Comparison of ENCODE assay signal across 1 cellular context in the genomic region with DNA sequence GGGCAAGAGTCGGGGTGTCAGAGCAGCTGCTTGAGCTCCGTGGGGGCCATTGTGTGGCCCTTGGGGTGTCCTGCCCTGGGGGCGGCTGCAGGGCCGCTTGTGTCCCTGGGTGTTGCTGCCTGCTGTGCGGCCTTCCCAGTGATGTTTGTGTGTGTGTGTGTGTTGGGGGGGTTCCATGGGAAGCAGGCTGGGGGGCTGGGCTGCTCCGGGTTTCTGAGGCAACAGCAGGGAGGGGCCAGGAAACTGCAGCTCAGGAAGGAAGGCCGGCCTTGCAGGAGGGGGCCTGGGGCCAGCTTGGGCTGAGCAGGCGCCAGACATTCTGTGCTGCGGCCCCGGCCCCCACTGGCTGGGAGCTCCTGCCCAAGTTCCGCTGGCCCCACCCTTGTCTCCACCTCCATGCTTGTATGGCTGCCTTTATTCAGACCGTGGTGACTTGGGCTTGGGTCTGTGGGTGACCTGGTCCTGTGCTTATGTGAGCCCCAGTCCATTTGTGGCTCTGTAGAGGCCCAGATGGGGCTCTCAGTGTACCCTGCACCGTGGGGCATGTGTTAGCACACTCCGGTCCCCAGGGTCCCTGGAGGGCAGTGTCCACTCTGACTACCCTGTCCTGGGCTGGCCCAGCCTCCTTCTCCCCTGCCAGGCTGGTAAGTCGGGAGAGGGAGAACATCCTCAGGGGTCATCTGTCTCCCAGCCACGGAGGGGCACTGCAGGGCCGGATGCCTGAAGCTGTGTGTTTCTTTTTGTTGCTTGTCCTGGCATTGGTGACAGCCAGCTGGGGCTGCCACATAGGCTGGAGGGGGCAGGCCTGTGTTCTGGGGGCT.
TF ChIP-seq lines count a peak whose summit lies in the region.

No MANE protein-coding gene starts in this region.

TF ChIP-seq in HepG2, 621 proteins besides CTCF, POLR2A, EP300 and RAD21 (continued from another document and continues in another):
- TF ChIP-seq NFAT5 (CRISPR knock-in tag; IDR thresholded peaks at IDR 0.05) (peak; percentile 79), SP5 (CRISPR knock-in tag; IDR thresholded peaks at IDR 0.05; ENCODE audit: borderline replicate concordance, low read depth) (peak; percentile 72; the same call in 1 of the 2 replicates), ZNF616 (CRISPR knock-in tag; IDR thresholded peaks at IDR 0.05; ENCODE audit: low read depth) (0 out of 2 replicates have a peak, but pooled peaks have one; percentile 32), ZNF646 (CRISPR knock-in tag; IDR thresholded peaks at IDR 0.05) (peak; percentile 89), ZNF501 (CRISPR knock-in tag; IDR thresholded peaks at IDR 0.05) (peak; percentile 62), ZNF639 (CRISPR knock-in tag; conservative IDR thresholded peaks at IDR 0.05) (peak; percentile 52), TMF1 (CRISPR knock-in tag; IDR thresholded peaks at IDR 0.05; ENCODE audit: low read depth) (no peak; the same call in 1 of the 2 replicates), ATAD3A (CRISPR knock-in tag; IDR thresholded peaks at IDR 0.05) (0 out of 2 replicates have a peak, but pooled peaks have one; percentile 71), ZNF20 (CRISPR knock-in tag; IDR thresholded peaks at IDR 0.05) (no peak), ZBTB1 (CRISPR knock-in tag; IDR thresholded peaks at IDR 0.05; ENCODE audit: borderline replicate concordance) (0 out of 2 replicates have a peak, but pooled peaks have one; percentile 8), GATAD2A (CRISPR knock-in tag; IDR thresholded peaks at IDR 0.05) (peak; percentile 85), XRCC5 (optimal IDR thresholded peaks at IDR 0.05; ENCODE audit: low read length) (peak; percentile 84), MZF1 (CRISPR knock-in tag; IDR thresholded peaks at IDR 0.05; ENCODE audit: borderline replicate concordance) (no peak; the same call in 1 of the 2 replicates), ZEB1 (IDR thresholded peaks at IDR 0.05; ENCODE audit: insufficient replicate concordance, low read depth) (no peak), ZNF678 (CRISPR knock-in tag; IDR thresholded peaks at IDR 0.05) (no peak), ZBTB7A (CRISPR knock-in tag; IDR thresholded peaks at IDR 0.05) (peak; percentile 93), RFXAP (CRISPR knock-in tag; IDR thresholded peaks at IDR 0.05; ENCODE audit: borderline replicate concordance) (peak; percentile 62; the same call in 1 of the 2 replicates), HIC2 (CRISPR knock-in tag; IDR thresholded peaks at IDR 0.05; ENCODE audit: low read depth) (peak; percentile 95), GTF3A (CRISPR knock-in tag; conservative IDR thresholded peaks at IDR 0.05) (no peak), SALL1 (CRISPR knock-in tag; IDR thresholded peaks at IDR 0.05) (peak; percentile 63; the same call in 1 of the 2 replicates), MNT (IDR thresholded peaks at IDR 0.05) (no peak)
- TF ChIP-seq, protein P1, sequence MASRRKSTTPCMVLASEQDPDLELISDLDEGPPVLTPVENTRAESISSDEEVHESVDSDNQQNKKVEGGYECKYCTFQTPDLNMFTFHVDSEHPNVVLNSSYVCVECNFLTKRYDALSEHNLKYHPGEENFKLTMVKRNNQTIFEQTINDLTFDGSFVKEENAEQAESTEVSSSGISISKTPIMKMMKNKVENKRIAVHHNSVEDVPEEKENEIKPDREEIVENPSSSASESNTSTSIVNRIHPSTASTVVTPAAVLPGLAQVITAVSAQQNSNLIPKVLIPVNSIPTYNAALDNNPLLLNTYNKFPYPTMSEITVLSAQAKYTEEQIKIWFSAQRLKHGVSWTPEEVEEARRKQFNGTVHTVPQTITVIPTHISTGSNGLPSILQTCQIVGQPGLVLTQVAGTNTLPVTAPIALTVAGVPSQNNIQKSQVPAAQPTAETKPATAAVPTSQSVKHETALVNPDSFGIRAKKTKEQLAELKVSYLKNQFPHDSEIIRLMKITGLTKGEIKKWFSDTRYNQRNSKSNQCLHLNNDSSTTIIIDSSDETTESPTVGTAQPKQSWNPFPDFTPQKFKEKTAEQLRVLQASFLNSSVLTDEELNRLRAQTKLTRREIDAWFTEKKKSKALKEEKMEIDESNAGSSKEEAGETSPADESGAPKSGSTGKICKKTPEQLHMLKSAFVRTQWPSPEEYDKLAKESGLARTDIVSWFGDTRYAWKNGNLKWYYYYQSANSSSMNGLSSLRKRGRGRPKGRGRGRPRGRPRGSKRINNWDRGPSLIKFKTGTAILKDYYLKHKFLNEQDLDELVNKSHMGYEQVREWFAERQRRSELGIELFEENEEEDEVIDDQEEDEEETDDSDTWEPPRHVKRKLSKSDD (CRISPR knock-in tag; IDR thresholded peaks at IDR 0.05; ENCODE audit: low read depth) = 0 out of 2 replicates have a peak, but pooled peaks have one; percentile 41
- TF ChIP-seq, protein P2, sequence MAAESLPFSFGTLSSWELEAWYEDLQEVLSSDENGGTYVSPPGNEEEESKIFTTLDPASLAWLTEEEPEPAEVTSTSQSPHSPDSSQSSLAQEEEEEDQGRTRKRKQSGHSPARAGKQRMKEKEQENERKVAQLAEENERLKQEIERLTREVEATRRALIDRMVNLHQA (CRISPR knock-in tag; IDR thresholded peaks at IDR 0.05) = no peak
- TF ChIP-seq, protein P3, sequence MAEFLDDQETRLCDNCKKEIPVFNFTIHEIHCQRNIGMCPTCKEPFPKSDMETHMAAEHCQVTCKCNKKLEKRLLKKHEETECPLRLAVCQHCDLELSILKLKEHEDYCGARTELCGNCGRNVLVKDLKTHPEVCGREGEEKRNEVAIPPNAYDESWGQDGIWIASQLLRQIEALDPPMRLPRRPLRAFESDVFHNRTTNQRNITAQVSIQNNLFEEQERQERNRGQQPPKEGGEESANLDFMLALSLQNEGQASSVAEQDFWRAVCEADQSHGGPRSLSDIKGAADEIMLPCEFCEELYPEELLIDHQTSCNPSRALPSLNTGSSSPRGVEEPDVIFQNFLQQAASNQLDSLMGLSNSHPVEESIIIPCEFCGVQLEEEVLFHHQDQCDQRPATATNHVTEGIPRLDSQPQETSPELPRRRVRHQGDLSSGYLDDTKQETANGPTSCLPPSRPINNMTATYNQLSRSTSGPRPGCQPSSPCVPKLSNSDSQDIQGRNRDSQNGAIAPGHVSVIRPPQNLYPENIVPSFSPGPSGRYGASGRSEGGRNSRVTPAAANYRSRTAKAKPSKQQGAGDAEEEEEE (CRISPR knock-in tag; IDR thresholded peaks at IDR 0.05; ENCODE audit: borderline replicate concordance) = peak; percentile 97
- TF ChIP-seq, protein P4, sequence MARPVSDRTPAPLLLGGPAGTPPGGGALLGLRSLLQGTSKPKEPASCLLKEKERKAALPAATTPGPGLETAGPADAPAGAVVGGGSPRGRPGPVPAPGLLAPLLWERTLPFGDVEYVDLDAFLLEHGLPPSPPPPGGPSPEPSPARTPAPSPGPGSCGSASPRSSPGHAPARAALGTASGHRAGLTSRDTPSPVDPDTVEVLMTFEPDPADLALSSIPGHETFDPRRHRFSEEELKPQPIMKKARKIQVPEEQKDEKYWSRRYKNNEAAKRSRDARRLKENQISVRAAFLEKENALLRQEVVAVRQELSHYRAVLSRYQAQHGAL (CRISPR knock-in tag; IDR thresholded peaks at IDR 0.05; ENCODE audit: not compliant biosample characterization) = peak; percentile 93
